Comparison of ENCODE assay signal across 1 cellular context in genomic region chr1:200401263-200401662, GRCh38.
TF ChIP-seq lines count a peak whose summit lies in the region.

No MANE protein-coding gene starts in this region.

TF ChIP-seq in liver, 16 proteins besides CTCF, POLR2A, EP300 and RAD21 (continued from another document):
- TF ChIP-seq REST (IDR thresholded peaks at IDR 0.05) (peak; percentile 50), TAF1 (conservative IDR thresholded peaks at IDR 0.05) (no peak), MAX (IDR thresholded peaks at IDR 0.05) (no peak), FOXA2 (IDR thresholded peaks at IDR 0.05) (peak; percentile 59), GABPA (IDR thresholded peaks at IDR 0.05 in 1 of 2, conservative IDR thresholded peaks at IDR 0.05 in 1 of 2) (no peak), YY1 (IDR thresholded peaks at IDR 0.05) (peak; percentile 80), SP1 (IDR thresholded peaks at IDR 0.05) (peak; percentile 45), HNF4G (IDR thresholded peaks at IDR 0.05) (no peak), HNF4A (conservative IDR thresholded peaks at IDR 0.05) (peak; percentile 67 to 74), RXRA (IDR thresholded peaks at IDR 0.05) (peak; percentile 21 to 37), ATF3 (IDR thresholded peaks at IDR 0.05) (no peak), NR2F2 (IDR thresholded peaks at IDR 0.05) (no peak), EGR1 (IDR thresholded peaks at IDR 0.05; ENCODE audit: low read depth in 2 of 2) (peak in 1 of 2 donors; percentile 22), JUND (IDR thresholded peaks at IDR 0.05) (peak; percentile 9 to 44), FOXA1 (IDR thresholded peaks at IDR 0.05) (no peak)
